7 cellular contexts compared by ENCODE assay signal in the genomic region with DNA sequence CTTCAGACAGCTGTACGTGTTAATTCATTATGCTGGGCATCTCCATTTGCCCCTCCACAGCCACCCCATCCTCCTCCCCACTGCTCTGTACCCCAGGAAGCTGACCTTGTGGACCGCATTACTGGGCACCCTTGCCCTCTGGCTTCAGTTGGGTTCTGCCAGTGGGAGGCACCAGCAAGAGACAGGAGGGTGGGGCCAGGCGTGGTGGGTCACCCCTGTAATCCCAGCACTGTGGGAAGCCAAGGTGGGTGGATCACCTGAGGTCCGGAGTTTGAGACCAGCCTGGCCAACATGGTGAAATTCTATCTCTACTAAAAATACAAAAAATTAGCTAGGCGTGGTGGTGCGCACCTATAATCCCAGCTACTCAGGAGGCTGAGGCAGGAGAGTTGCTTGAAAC.
DNase-seq lines count a peak whose midpoint lies in the region; ATAC-seq and TF ChIP-seq lines count a peak whose summit lies in the region.
"Not testable (repeated sequence)": the region's sequence is repeated elsewhere in the genome, so short reads cannot be mapped to it uniquely, and the experiment has no call there.

No MANE protein-coding gene starts in this region.

- H4K91ac ChIP-seq in IMR-90 (ENCODE audit: insufficient read depth, low read depth, low read length): peak overlapping the region; percentile 83; the same call in 1 of the 2 replicates

- DNase-seq in IMR-90; activated CD4-positive, alpha-beta T cell treated with anti-CD3 and anti-CD28 coated beads for 36 hours; activated T-helper 2 cell treated with anti-CD3 and anti-CD28 coated beads, Interferon-gamma antibody, Interleukin-2, Interleukin-4, amounts not matched to agents 10 μg/mL and 5 μg/mL and 100 μg/mL, durations not matched to agents 14 hours and 24 hours and 36 hours (ENCODE audit: low spot score); immature natural killer cell; naive thymus-derived CD8-positive, alpha-beta T cell: not testable (repeated sequence)

- CTCF ChIA-PET in IMR-90 (lab: Yijun Ruan, JAX): interaction anchor here (0.5 to 0.8 kb wide), 2 partner anchors 117 to 183 kb away, joined by 3 to 5 read pairs; no protein-coding TSS in a partner anchor
- CTCF ChIA-PET in activated CD4-positive, alpha-beta T cell treated with anti-CD3 and anti-CD28 coated beads for 36 hours (lab: Charles Lee): interaction anchor here (0.6 to 3.6 kb wide), 2 partner anchors 122 to 127 kb away, joined by 3 to 24 read pairs; no protein-coding TSS in a partner anchor

- not testable (repeated sequence) for H3K9me3 Mint-ChIP-seq in activated CD4-positive, alpha-beta T cell treated with anti-CD3 and anti-CD28 coated beads for 36 hours (ENCODE audit: low read depth); dendritic cell treated with granulocyte-macrophage colony-stimulating factor and Interleukin-4, amounts not matched to agents 40 ng/mL and 50 ng/mL, for 4 days; immature natural killer cell; naive thymus-derived CD8-positive, alpha-beta T cell; stimulated activated memory B cell treated with anti-CD40 and anti-IgM and Interleukin-4, amounts not matched to agents 10 μg/mL and 1 μg/mL and 100 μg/mL, for 72 hours
- H3K9me3 Mint-ChIP-seq in activated T-helper 2 cell treated with anti-CD3 and anti-CD28 coated beads, Interferon-gamma antibody, Interleukin-2, Interleukin-4, amounts not matched to agents 10 μg/mL and 5 μg/mL and 100 μg/mL, durations not matched to agents 14 hours and 24 hours and 36 hours: peaks cover 11% of the 10 kb centered on the region

- BruUV-seq in IMR-90 (replicated peaks; lab: Mats Ljungman, UMichigan): not testable (repeated sequence)

- H3K4me2 ChIP-seq in IMR-90 (ENCODE audit: low read depth, low read length): not testable (repeated sequence)

- dilution Hi-C loops in IMR-90 (cut with HindIII; ENCODE audit: low sequenced_read_pairs, unreplicated experiment): not testable (repeated sequence)

- not testable (repeated sequence) for H3K9ac ChIP-seq in IMR-90 (ENCODE audit: low read depth, low read length)

- POLR2A ChIA-PET in IMR-90 (lab: Charles Lee; ENCODE audit: unreplicated experiment): interaction anchor here (1.2 kb wide), 1 partner anchor 128 kb away, joined by 3 read pairs; no protein-coding TSS in a partner anchor
- POLR2A ChIA-PET in activated CD4-positive, alpha-beta T cell treated with anti-CD3 and anti-CD28 coated beads for 36 hours (lab: Charles Lee): interaction anchor here (0.8 to 1.6 kb wide), 4 partner anchors 13 to 119 kb away, joined by 3 to 5 read pairs (median 4); no protein-coding TSS in a partner anchor
- POLR2A ChIA-PET in naive thymus-derived CD8-positive, alpha-beta T cell (lab: Charles Lee): interaction anchor here (1.0 kb wide), 1 partner anchor 380 kb away, joined by 3 read pairs; no protein-coding TSS in a partner anchor

- H3K36me3 ChIP-seq in IMR-90 (ENCODE audit: control insufficient read depth, insufficient read depth, low read length): not testable (repeated sequence)

- H3K27ac Mint-ChIP-seq in activated CD4-positive, alpha-beta T cell treated with anti-CD3 and anti-CD28 coated beads for 36 hours: peak overlapping the region; percentile 81
- peak overlapping the region; percentile 80 for H3K27ac Mint-ChIP-seq in activated T-helper 2 cell treated with anti-CD3 and anti-CD28 coated beads, Interferon-gamma antibody, Interleukin-2, Interleukin-4, amounts not matched to agents 10 μg/mL and 5 μg/mL and 100 μg/mL, durations not matched to agents 14 hours and 24 hours and 36 hours
- peak overlapping the region; percentile 1 for H3K27ac Mint-ChIP-seq in dendritic cell treated with granulocyte-macrophage colony-stimulating factor and Interleukin-4, amounts not matched to agents 40 ng/mL and 50 ng/mL, for 4 days
- H3K27ac Mint-ChIP-seq in immature natural killer cell: peak overlapping the region; percentile 12 to 95 (median 84)
- H3K27ac Mint-ChIP-seq in naive thymus-derived CD8-positive, alpha-beta T cell: peak overlapping the region in 6 of 10 donors; percentile 57 to 87 (median 65)
- H3K27ac Mint-ChIP-seq in stimulated activated memory B cell treated with anti-CD40 and anti-IgM and Interleukin-4, amounts not matched to agents 10 μg/mL and 1 μg/mL and 100 μg/mL, for 72 hours: peak overlapping the region; percentile 91

- H2BK120ac ChIP-seq in IMR-90 (ENCODE audit: low read depth, low read length): peak overlapping the region; percentile 94

- peak overlapping the region; percentile 77 for H2AK9ac ChIP-seq in IMR-90 (replicated peaks; ENCODE audit: low read depth, low read length, poor library complexity)

- TF ChIP-seq RAD21 in IMR-90 (IDR thresholded peaks at IDR 0.05; ENCODE audit: low read length): not testable (repeated sequence)

- peak overlapping the region; percentile 12; the same call in 2 of the 3 replicates for H2BK15ac ChIP-seq in IMR-90 (ENCODE audit: low read depth, low read length)

- H3K4me1 ChIP-seq in IMR-90 (ENCODE audit: control insufficient read depth, insufficient read depth, low read length): peaks cover 38% of the 10 kb centered on the region

- not testable (repeated sequence) for H3K23ac ChIP-seq in IMR-90 (ENCODE audit: low read depth, low read length)

- peak overlapping the region; percentile 61 for H4K5ac ChIP-seq in IMR-90 (ENCODE audit: low read depth, low read length)

- TF ChIP-seq POLR2A in IMR-90 (IDR thresholded peaks at IDR 0.05; ENCODE audit: low read depth, low read length): not testable (repeated sequence)

- not testable (repeated sequence) for H4K20me1 ChIP-seq in IMR-90 (ENCODE audit: insufficient read depth, low read length)

- H3K14ac ChIP-seq in IMR-90 (replicated peaks; ENCODE audit: low read depth, low read length): peak overlapping the region; percentile 75

- peak overlapping the region; percentile 78 for H2BK5ac ChIP-seq in IMR-90 (ENCODE audit: low read depth, low read length, poor library complexity, severe bottlenecking)

- not testable (repeated sequence) for H2AFZ ChIP-seq in IMR-90 (replicated peaks; ENCODE audit: low read length, poor library complexity)

- intact Hi-C loops in IMR-90 (cut with micrococcal nuclease): loop anchor here (5.0 to 10.0 kb wide), 3 partner anchors 208 to 718 kb away; no protein-coding TSS in a partner anchor
- intact Hi-C loops in activated CD4-positive, alpha-beta T cell treated with anti-CD3 and anti-CD28 coated beads for 36 hours (cut with DNase I, micrococcal nuclease): loop anchor here (1.0 to 5.0 kb wide), 3 partner anchors 22 to 453 kb away; no protein-coding TSS in a partner anchor
- intact Hi-C loops in activated T-helper 2 cell treated with anti-CD3 and anti-CD28 coated beads, Interferon-gamma antibody, Interleukin-2, Interleukin-4, amounts not matched to agents 10 μg/mL and 5 μg/mL and 100 μg/mL, durations not matched to agents 14 hours and 24 hours and 36 hours (cut with micrococcal nuclease): loop anchor here (1.0 to 10.0 kb wide), 3 partner anchors 22 to 258 kb away; no protein-coding TSS in a partner anchor
- intact Hi-C loops in dendritic cell treated with granulocyte-macrophage colony-stimulating factor and Interleukin-4, amounts not matched to agents 40 ng/mL and 50 ng/mL, for 4 days (cut with micrococcal nuclease): not testable (repeated sequence)

- H3K4me1 Mint-ChIP-seq in activated CD4-positive, alpha-beta T cell treated with anti-CD3 and anti-CD28 coated beads for 36 hours: peaks cover 53% of the 10 kb centered on the region
- H3K4me1 Mint-ChIP-seq in activated T-helper 2 cell treated with anti-CD3 and anti-CD28 coated beads, Interferon-gamma antibody, Interleukin-2, Interleukin-4, amounts not matched to agents 10 μg/mL and 5 μg/mL and 100 μg/mL, durations not matched to agents 14 hours and 24 hours and 36 hours (ENCODE audit: low read depth): peaks cover 53% of the 10 kb centered on the region
- peaks cover 57% of the 10 kb centered on the region for H3K4me1 Mint-ChIP-seq in dendritic cell treated with granulocyte-macrophage colony-stimulating factor and Interleukin-4, amounts not matched to agents 40 ng/mL and 50 ng/mL, for 4 days (ENCODE audit: low read depth)
- peaks cover 27 to 49% of the 10 kb centered on the region in 2 donors for H3K4me1 Mint-ChIP-seq in immature natural killer cell
- peaks cover 23 to 40% (median 30%) of the 10 kb centered on the region in 4 donors for H3K4me1 Mint-ChIP-seq in naive thymus-derived CD8-positive, alpha-beta T cell
- H3K4me1 Mint-ChIP-seq in stimulated activated memory B cell treated with anti-CD40 and anti-IgM and Interleukin-4, amounts not matched to agents 10 μg/mL and 1 μg/mL and 100 μg/mL, for 72 hours: peaks cover 60% of the 10 kb centered on the region

- not testable (repeated sequence) for H3K27me3 ChIP-seq in IMR-90 (ENCODE audit: control insufficient read depth, insufficient read depth, low read length)

- H3K36me3 Mint-ChIP-seq in activated CD4-positive, alpha-beta T cell treated with anti-CD3 and anti-CD28 coated beads for 36 hours (ENCODE audit: low read depth); activated T-helper 2 cell treated with anti-CD3 and anti-CD28 coated beads, Interferon-gamma antibody, Interleukin-2, Interleukin-4, amounts not matched to agents 10 μg/mL and 5 μg/mL and 100 μg/mL, durations not matched to agents 14 hours and 24 hours and 36 hours (ENCODE audit: low read depth); dendritic cell treated with granulocyte-macrophage colony-stimulating factor and Interleukin-4, amounts not matched to agents 40 ng/mL and 50 ng/mL, for 4 days (ENCODE audit: low read depth); immature natural killer cell; naive thymus-derived CD8-positive, alpha-beta T cell: not testable (repeated sequence)
- H3K36me3 Mint-ChIP-seq in stimulated activated memory B cell treated with anti-CD40 and anti-IgM and Interleukin-4, amounts not matched to agents 10 μg/mL and 1 μg/mL and 100 μg/mL, for 72 hours: peaks cover 30% of the 10 kb centered on the region

- peak overlapping the region; percentile 35; the same call in 1 of the 2 replicates for H3K27ac ChIP-seq in IMR-90 (ENCODE audit: insufficient read depth, low read length)

- H3K27me3 Mint-ChIP-seq in activated CD4-positive, alpha-beta T cell treated with anti-CD3 and anti-CD28 coated beads for 36 hours; activated T-helper 2 cell treated with anti-CD3 and anti-CD28 coated beads, Interferon-gamma antibody, Interleukin-2, Interleukin-4, amounts not matched to agents 10 μg/mL and 5 μg/mL and 100 μg/mL, durations not matched to agents 14 hours and 24 hours and 36 hours (ENCODE audit: low read depth); immature natural killer cell (ENCODE audit: low read depth in 3 of 3); naive thymus-derived CD8-positive, alpha-beta T cell; stimulated activated memory B cell treated with anti-CD40 and anti-IgM and Interleukin-4, amounts not matched to agents 10 μg/mL and 1 μg/mL and 100 μg/mL, for 72 hours: not testable (repeated sequence)
- peaks cover 23% of the 10 kb centered on the region for H3K27me3 Mint-ChIP-seq in dendritic cell treated with granulocyte-macrophage colony-stimulating factor and Interleukin-4, amounts not matched to agents 40 ng/mL and 50 ng/mL, for 4 days

- peaks cover 35% of the 10 kb centered on the region for H3K9me1 ChIP-seq in IMR-90 (ENCODE audit: insufficient read depth, low read length)

- not testable (repeated sequence) for H3K56ac ChIP-seq in IMR-90 (ENCODE audit: extremely low read depth, insufficient read depth, low read length)

- H4K8ac ChIP-seq in IMR-90 (ENCODE audit: low read depth in 2 of 2, low read length in 2 of 2): peak overlapping the region in 1 of 2 experiments; percentile 74; a peak in 2 of 4 replicates

- not testable (repeated sequence) for H3K4me3 Mint-ChIP-seq in activated CD4-positive, alpha-beta T cell treated with anti-CD3 and anti-CD28 coated beads for 36 hours; activated T-helper 2 cell treated with anti-CD3 and anti-CD28 coated beads, Interferon-gamma antibody, Interleukin-2, Interleukin-4, amounts not matched to agents 10 μg/mL and 5 μg/mL and 100 μg/mL, durations not matched to agents 14 hours and 24 hours and 36 hours (ENCODE audit: low read depth); dendritic cell treated with granulocyte-macrophage colony-stimulating factor and Interleukin-4, amounts not matched to agents 40 ng/mL and 50 ng/mL, for 4 days
- H3K4me3 Mint-ChIP-seq in immature natural killer cell: peak overlapping the region; percentile 64 to 91 (median 76)
- H3K4me3 Mint-ChIP-seq in naive thymus-derived CD8-positive, alpha-beta T cell: peak overlapping the region in 2 of 10 donors; percentile 49 to 86
- peak overlapping the region; percentile 72 for H3K4me3 Mint-ChIP-seq in stimulated activated memory B cell treated with anti-CD40 and anti-IgM and Interleukin-4, amounts not matched to agents 10 μg/mL and 1 μg/mL and 100 μg/mL, for 72 hours

- not testable (repeated sequence) for ATAC-seq in IMR-90 (ENCODE audit: low read depth); activated CD4-positive, alpha-beta T cell treated with anti-CD3 and anti-CD28 coated beads for 36 hours; naive thymus-derived CD8-positive, alpha-beta T cell; stimulated activated memory B cell treated with anti-CD40 and anti-IgM and Interleukin-4, amounts not matched to agents 10 μg/mL and 1 μg/mL and 100 μg/mL, for 72 hours

- H2AK5ac ChIP-seq in IMR-90 (ENCODE audit: low read depth, low read length): peak overlapping the region; percentile 78

- H3K9me3 ChIP-seq in IMR-90 (ENCODE audit: control insufficient read depth, insufficient read depth, low read length): not testable (repeated sequence)

- H3K4me3 ChIP-seq in IMR-90 (ENCODE audit: insufficient read depth, low read depth, low read length): not testable (repeated sequence)

- TF ChIP-seq CTCF in IMR-90 (conservative IDR thresholded peaks at IDR 0.05; ENCODE audit: low read depth, low read length): not testable (repeated sequence)

- H2BK20ac ChIP-seq in IMR-90 (ENCODE audit: low read depth, low read length): peak overlapping the region; percentile 83

- peak overlapping the region; percentile 32; the same call in 1 of the 2 replicates for H3K18ac ChIP-seq in IMR-90 (ENCODE audit: low read depth, low read length)

- H3K4ac ChIP-seq in IMR-90 (ENCODE audit: low read depth, low read length): peak overlapping the region; percentile 88

- in situ Hi-C loops in IMR-90 (cut with MboI; ENCODE audit: low sequenced_read_pairs): loop anchor here (10.0 kb wide), 1 partner anchor 122 kb away; no protein-coding TSS in a partner anchor

- 100% methylated on average over 1 of the region's 6 CpGs; no CpG with 5 or more reads in 1 of the 2 experiments for WGBS in IMR-90 (ENCODE audit: extremely low coverage in 2 of 2, insufficient read length in 1 of 2), 2 experiments

- H3K79me1 ChIP-seq in IMR-90 (ENCODE audit: low read depth in 1 of 2, low read length in 2 of 2): not testable (repeated sequence)

Comparison
In these comparisons a context has a peak if more than half of its experiments do, and no peak if none do; other contexts are left out.
1. H3K27ac Mint-ChIP-seq: peak in every context shown above with its lines; median percentile 91 in stimulated activated memory B cell treated with anti-CD40 and anti-IgM and Interleukin-4, amounts not matched to agents 10 μg/mL and 1 μg/mL and 100 μg/mL, for 72 hours; 84 in immature natural killer cell; 81 in activated CD4-positive, alpha-beta T cell treated with anti-CD3 and anti-CD28 coated beads for 36 hours; 80 in activated T-helper 2 cell treated with anti-CD3 and anti-CD28 coated beads, Interferon-gamma antibody, Interleukin-2, Interleukin-4, amounts not matched to agents 10 μg/mL and 5 μg/mL and 100 μg/mL, durations not matched to agents 14 hours and 24 hours and 36 hours; 65 in naive thymus-derived CD8-positive, alpha-beta T cell; 1 in dendritic cell treated with granulocyte-macrophage colony-stimulating factor and Interleukin-4, amounts not matched to agents 40 ng/mL and 50 ng/mL, for 4 days.